Comparison of ENCODE assay signal across 1 cellular context in genomic region chr14:64915025-64915424, GRCh38.
TF ChIP-seq lines count a peak whose summit lies in the region.

No MANE protein-coding gene starts in this region.

TF ChIP-seq in HCT116, 20 proteins besides CTCF, POLR2A, EP300 and RAD21 (continued from another document):
- TF ChIP-seq ZBTB33 (IDR thresholded peaks at IDR 0.05; ENCODE audit: extremely low read depth, insufficient replicate concordance, low read length) (no peak), EZH2 (IDR thresholded peaks at IDR 0.05) (no peak)
